Comparison of ENCODE assay signal across 10 cellular contexts in genomic region chr9:14311940-14312572, GRCh38. TPM values are rescaled to one million over a fixed set of nuclear protein-coding genes. Genes with fewer than 3 reads are reported as not detected.
DNase-seq lines count a peak whose midpoint lies in the region; ATAC-seq and TF ChIP-seq lines count a peak whose summit lies in the region.
"Had no signal": no experiment of that assay in that cellular context is flagged by ENCODE, and none has a peak within 500 bp of the region (broad histone marks: within the 10 kb centered on the region; RNA-seq: fewer than 3 reads in every experiment).

No MANE protein-coding gene starts in this region.

- H3K36me3 ChIP-seq in tibial artery: peaks cover 0 to 3% (median 2%) of the 10 kb centered on the region in 3 donors

- peaks cover 0 to 31% (median 10%) of the 10 kb centered on the region in 4 donors for H3K4me1 ChIP-seq in tibial artery

- H3K27ac ChIP-seq in coronary artery (peak overlapping the region; percentile 96 to 100), tibial artery (peak overlapping the region; percentile 99 to 100)

- intact Hi-C loops in tibial artery (cut with DNase I; ENCODE audit: low total_unique reads): loop anchor here (5.0 to 10.0 kb wide), 3 partner anchors 40 to 287 kb away; no protein-coding TSS in a partner anchor

- ATAC-seq in HG02981 (IDR thresholded peaks at IDR 0.05; ENCODE audit: unreplicated experiment) (no peak), GM19351 (IDR thresholded peaks at IDR 0.05; ENCODE audit: unreplicated experiment) (no peak)

- no peaks in the 10 kb centered on the region for H3K9me3 ChIP-seq in tibial artery

- no peak for TF ChIP-seq CTCF in coronary artery (IDR thresholded peaks at IDR 0.05)
- TF ChIP-seq CTCF in tibial artery (IDR thresholded peaks at IDR 0.05): no peak

- H3K27me3 ChIP-seq in tibial artery: no peaks in the 10 kb centered on the region

- H3K4me3 ChIP-seq in coronary artery (peak overlapping the region; percentile 95), tibial artery (peak overlapping the region; percentile 95 to 96)

- DNase-seq in DMS 273 (lab: John Stamatoyannopoulos, UW; ENCODE audit: unreplicated experiment) (peak; percentile 13), DMS 273 treated with DMSO at 0.1 percent for 48 hours (lab: John Stamatoyannopoulos, UW) (no peak), coronary artery (ENCODE audit: low spot score) (no peak), lung microvascular endothelial cell (ENCODE audit: low read depth in 2 of 2) (peak; percentile 51 to 68), tibial artery (no peak), HUDEP-2 (lab: John Stamatoyannopoulos, UW; ENCODE audit: unreplicated experiment in 76 of 76) (no peak)
- DNase-seq: central memory CD4-positive, alpha-beta T cell; NCI-H2081 treated with DMSO at 0.1 percent for 48 hours had no signal

RNA-seq across cellular contexts. Expression of gene NFIB, which starts 1.9 kb away (rescaled TPM):
- 111 and 164 TPM in 2 replicates for total RNA-seq in lung microvascular endothelial cell

Comparison
In these comparisons a context has a peak if more than half of its experiments do, and no peak if none do; other contexts are left out.
1. DNase-seq: peak in DMS 273 (single experiment) and lung microvascular endothelial cell (2 of 2); none in DMS 273 treated with DMSO at 0.1 percent for 48 hours (single experiment), coronary artery (single experiment), tibial artery (0 of 2) and HUDEP-2 (0 of 76).